8 cellular contexts compared by ENCODE assay signal in the genomic region with DNA sequence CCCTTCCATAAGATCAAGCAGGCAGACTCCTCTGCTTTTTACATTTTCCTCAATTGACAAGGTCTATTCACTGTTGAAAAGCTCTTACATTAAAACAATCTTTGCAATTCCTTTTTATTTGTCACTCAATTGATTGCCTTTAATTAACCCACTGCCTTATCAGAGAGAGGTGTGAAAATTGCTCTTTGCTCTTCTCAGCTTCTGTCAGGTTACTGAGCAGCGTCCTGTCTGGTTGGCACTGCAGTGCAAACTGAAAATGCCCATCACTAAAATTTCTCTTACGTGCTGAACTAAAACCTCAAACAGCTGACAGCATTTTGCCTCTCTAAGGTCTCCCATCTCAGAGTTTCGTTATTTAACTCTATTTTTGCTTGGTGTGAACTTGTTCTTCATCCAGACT.
"Had no signal": no experiment of that assay in that cellular context is flagged by ENCODE, and none has a peak within 500 bp of the region (broad histone marks: within the 10 kb centered on the region; RNA-seq: fewer than 3 reads in every experiment).

No MANE protein-coding gene starts in this region.

- ATAC-seq: HCT116, HepG2 had no signal

- H3K9ac ChIP-seq: GM23248 had no signal

- H3K4me3 ChIP-seq: GM23248, HAP-1 had no signal

- H3K27ac ChIP-seq: GM23248, HL-60 had no signal

- H3K9me3 ChIP-seq: HAP-1 had no signal

- H2AFZ ChIP-seq: GM23248 had no signal

- DNase-seq: GM23248, GOT3, H7, HFFc6 had no signal

- H3K4me1 ChIP-seq: HAP-1 had no signal

- H3K36me3 ChIP-seq: HAP-1 had no signal
